In the genomic region with DNA sequence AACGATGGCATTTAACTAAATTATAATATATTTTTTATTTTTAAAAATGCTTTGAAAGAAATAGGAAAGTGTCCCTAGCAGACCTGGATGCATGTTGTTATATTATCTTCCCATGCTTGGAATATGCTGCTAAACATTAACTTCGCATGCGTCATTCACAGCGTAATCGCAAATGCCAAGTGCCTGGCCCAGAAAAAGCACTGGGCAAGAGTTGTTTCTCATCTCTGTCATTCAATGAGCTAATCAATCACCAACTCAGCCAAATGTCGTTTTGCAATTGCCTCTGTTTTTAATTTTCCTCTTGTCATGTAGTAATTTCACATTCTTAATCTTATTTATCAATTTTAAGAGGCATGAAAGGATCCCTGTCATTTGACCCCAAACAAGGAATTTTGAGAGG, we compare ENCODE assay signal across 17 cellular contexts.
"Had no signal": no experiment of that assay in that cellular context is flagged by ENCODE, and none has a peak within 500 bp of the region (broad histone marks: within the 10 kb centered on the region; RNA-seq: fewer than 3 reads in every experiment).

No MANE protein-coding gene starts in this region.

- H3K4me3 ChIP-seq: lung, prostate gland, upper lobe of right lung had no signal

- H3K27ac ChIP-seq: brain microvascular endothelial cell, foreskin keratinocyte, prostate gland, upper lobe of right lung had no signal

- DNase-seq: activated CD4-positive, alpha-beta T cell treated with anti-CD3 and anti-CD28 coated beads for 1 hour; activated CD4-positive, alpha-beta T cell treated with anti-CD3 and anti-CD28 coated beads, Interleukin-2, amount 50 U/mL, for 1 hour; activated CD8-positive, alpha-beta T cell treated with anti-CD3 and anti-CD28 coated beads, Interleukin-2, amount 10 ng/mL, durations not matched to agents 7 days and 5 days; brain microvascular endothelial cell; caudate nucleus; effector CD4-positive, alpha-beta T cell; foreskin keratinocyte; hippocampal formation; natural killer cell; stimulated activated CD4-positive, alpha-beta T cell treated with anti-CD3 and anti-CD28 coated beads, Interleukin-4, amount 100 ng/mL, for 24 hours; stimulated activated naive CD4-positive, alpha-beta T cell treated with Interleukin-2 at 50 U/mL for 16 hours; upper lobe of right lung had no signal

- H3K9me3 ChIP-seq: prostate gland, upper lobe of right lung had no signal

- H3K27me3 ChIP-seq: brain microvascular endothelial cell, foreskin keratinocyte, upper lobe of right lung had no signal

- H3K4me1 ChIP-seq: foreskin keratinocyte, prostate gland, upper lobe of right lung had no signal

- H3K36me3 ChIP-seq: brain microvascular endothelial cell, prostate gland, upper lobe of right lung had no signal

- FAIRE-seq: endometrium had no signal

- ATAC-seq: activated CD8-positive, alpha-beta T cell treated with anti-CD3 and anti-CD28 coated beads, Interleukin-2, amount 10 ng/mL, durations not matched to agents 7 days and 5 days; activated naive CD4-positive, alpha-beta T cell treated with anti-CD3 and anti-CD28 coated beads, Interleukin-2, amount 50 U/mL, for 72 hours; activated T-helper 17 cell treated with anti-CD3 and anti-CD28 coated beads, Interleukin-2, amount 50 U/mL, for 72 hours; foreskin keratinocyte; natural killer cell; upper lobe of right lung had no signal
